In genomic region chr1:48099011-48099550, GRCh38 we compare ENCODE assay signal across 29 cellular contexts.
"Had no signal": no experiment of that assay in that cellular context is flagged by ENCODE, and none has a peak within 500 bp of the region (broad histone marks: within the 10 kb centered on the region; RNA-seq: fewer than 3 reads in every experiment).

No MANE protein-coding gene starts in this region.

- H3K4me1 ChIP-seq: heart left ventricle, left ventricle myocardium inferior, psoas muscle, right atrium auricular region, thyroid gland, upper lobe of left lung had no signal

- H3K4me3 ChIP-seq: coronary artery, heart left ventricle, left ventricle myocardium inferior, lung, psoas muscle, right atrium auricular region, smooth muscle cell, stomach, thyroid gland, upper lobe of left lung had no signal

- H3K9me3 Mint-ChIP-seq: activated CD8-positive, alpha-beta T cell treated with anti-CD3 and anti-CD28 coated beads for 36 hours; activated T-cell treated with anti-CD3 and anti-CD28 coated beads, Interleukin-2, amount 50 U/mL, for 4 hours; activated T-helper 17 cell treated with anti-CD3 and anti-CD28 coated beads, Interleukin-2, amount 50 U/mL, for 72 hours; effector memory CD8-positive, alpha-beta T cell; natural killer cell treated with Interleukin-12 subunit alpha and Interleukin-12 subunit beta and Interleukin-15 and Interleukin-18, amount 100 ng/mL, for 72 hours had no signal

- H3K36me3 ChIP-seq: brain microvascular endothelial cell, heart left ventricle, left ventricle myocardium inferior, neutrophil, right atrium auricular region, stomach, thyroid gland, upper lobe of left lung had no signal

- DNase-seq: activated CD4-positive, alpha-beta T cell treated with anti-CD3 and anti-CD28 coated beads, Interleukin-2, amount 50 U/mL, for 1 hour; activated CD4-positive, CD25-positive, alpha-beta regulatory T cell treated with anti-CD3 and anti-CD28 coated beads, Interleukin-2, amount 50 U/mL, for 72 hours; activated CD8-positive, alpha-beta T cell treated with anti-CD3 and anti-CD28 coated beads for 36 hours; activated gamma-delta T cell treated with Interleukin-2 at 50 U/mL for 16 hours; activated naive CD4-positive, alpha-beta T cell treated with anti-CD3 and anti-CD28 coated beads, Interleukin-2, amount 50 U/mL, for 16 hours; activated T-cell treated with anti-CD3 and anti-CD28 coated beads, Interleukin-2, amount 50 U/mL, for 4 hours; amniotic stem cell; brain microvascular endothelial cell; effector memory CD8-positive, alpha-beta T cell; foreskin fibroblast; heart left ventricle; kidney glomerular epithelial cell; left ventricle myocardium inferior; mesendoderm; psoas muscle; stimulated activated CD4-positive, alpha-beta T cell treated with anti-CD3 and anti-CD28 coated beads, Interleukin-15, amount 100 ng/mL, for 24 hours; stimulated activated CD4-positive, alpha-beta T cell treated with anti-CD3 and anti-CD28 coated beads, Interleukin-2, amount 100 ng/mL, for 24 hours; stimulated activated naive B cell treated with anti-CD40 and anti-IgM and Interleukin-4, amounts not matched to agents 10 μg/mL and 1 μg/mL and 100 μg/mL, for 72 hours; stomach; T-helper 17 cell; thyroid gland; upper lobe of left lung had no signal

- H3K27ac Mint-ChIP-seq: activated CD8-positive, alpha-beta T cell treated with anti-CD3 and anti-CD28 coated beads for 36 hours; activated T-helper 17 cell treated with anti-CD3 and anti-CD28 coated beads, Interleukin-2, amount 50 U/mL, for 72 hours; effector memory CD8-positive, alpha-beta T cell; natural killer cell treated with Interleukin-12 subunit alpha and Interleukin-12 subunit beta and Interleukin-15 and Interleukin-18, amount 100 ng/mL, for 72 hours; stimulated activated naive B cell treated with anti-CD40 and anti-IgM and Interleukin-4, amounts not matched to agents 10 μg/mL and 1 μg/mL and 100 μg/mL, for 72 hours; T-helper 17 cell had no signal

- H3K27ac ChIP-seq: brain microvascular endothelial cell, coronary artery, heart left ventricle, left ventricle myocardium inferior, neutrophil, psoas muscle, right atrium auricular region, stomach, thyroid gland, upper lobe of left lung had no signal

- H3K27me3 ChIP-seq: brain microvascular endothelial cell, right atrium auricular region, thyroid gland, upper lobe of left lung had no signal

- H3K4me3 Mint-ChIP-seq: activated CD8-positive, alpha-beta T cell treated with anti-CD3 and anti-CD28 coated beads for 36 hours; activated T-cell treated with anti-CD3 and anti-CD28 coated beads, Interleukin-2, amount 50 U/mL, for 4 hours; activated T-helper 17 cell treated with anti-CD3 and anti-CD28 coated beads, Interleukin-2, amount 50 U/mL, for 72 hours; effector memory CD8-positive, alpha-beta T cell; natural killer cell treated with Interleukin-12 subunit alpha and Interleukin-12 subunit beta and Interleukin-15 and Interleukin-18, amount 100 ng/mL, for 72 hours; stimulated activated naive B cell treated with anti-CD40 and anti-IgM and Interleukin-4, amounts not matched to agents 10 μg/mL and 1 μg/mL and 100 μg/mL, for 72 hours; T-helper 17 cell had no signal

- H3K9me3 ChIP-seq: heart left ventricle, left ventricle myocardium inferior, neutrophil, psoas muscle, right atrium auricular region, stomach, thyroid gland, upper lobe of left lung had no signal

- H3K4me1 Mint-ChIP-seq: activated T-helper 17 cell treated with anti-CD3 and anti-CD28 coated beads, Interleukin-2, amount 50 U/mL, for 72 hours had no signal

- H3K36me3 Mint-ChIP-seq: natural killer cell treated with Interleukin-12 subunit alpha and Interleukin-12 subunit beta and Interleukin-15 and Interleukin-18, amount 100 ng/mL, for 72 hours; stimulated activated naive B cell treated with anti-CD40 and anti-IgM and Interleukin-4, amounts not matched to agents 10 μg/mL and 1 μg/mL and 100 μg/mL, for 72 hours had no signal
